1 cellular context compared by ENCODE assay signal in genomic region chr2:11697103-11697871, GRCh38.
TF ChIP-seq lines count a peak whose summit lies in the region.

No MANE protein-coding gene starts in this region.

TF ChIP-seq in H1, 55 proteins besides CTCF, POLR2A, EP300 and RAD21:
- TF ChIP-seq, protein P1, sequence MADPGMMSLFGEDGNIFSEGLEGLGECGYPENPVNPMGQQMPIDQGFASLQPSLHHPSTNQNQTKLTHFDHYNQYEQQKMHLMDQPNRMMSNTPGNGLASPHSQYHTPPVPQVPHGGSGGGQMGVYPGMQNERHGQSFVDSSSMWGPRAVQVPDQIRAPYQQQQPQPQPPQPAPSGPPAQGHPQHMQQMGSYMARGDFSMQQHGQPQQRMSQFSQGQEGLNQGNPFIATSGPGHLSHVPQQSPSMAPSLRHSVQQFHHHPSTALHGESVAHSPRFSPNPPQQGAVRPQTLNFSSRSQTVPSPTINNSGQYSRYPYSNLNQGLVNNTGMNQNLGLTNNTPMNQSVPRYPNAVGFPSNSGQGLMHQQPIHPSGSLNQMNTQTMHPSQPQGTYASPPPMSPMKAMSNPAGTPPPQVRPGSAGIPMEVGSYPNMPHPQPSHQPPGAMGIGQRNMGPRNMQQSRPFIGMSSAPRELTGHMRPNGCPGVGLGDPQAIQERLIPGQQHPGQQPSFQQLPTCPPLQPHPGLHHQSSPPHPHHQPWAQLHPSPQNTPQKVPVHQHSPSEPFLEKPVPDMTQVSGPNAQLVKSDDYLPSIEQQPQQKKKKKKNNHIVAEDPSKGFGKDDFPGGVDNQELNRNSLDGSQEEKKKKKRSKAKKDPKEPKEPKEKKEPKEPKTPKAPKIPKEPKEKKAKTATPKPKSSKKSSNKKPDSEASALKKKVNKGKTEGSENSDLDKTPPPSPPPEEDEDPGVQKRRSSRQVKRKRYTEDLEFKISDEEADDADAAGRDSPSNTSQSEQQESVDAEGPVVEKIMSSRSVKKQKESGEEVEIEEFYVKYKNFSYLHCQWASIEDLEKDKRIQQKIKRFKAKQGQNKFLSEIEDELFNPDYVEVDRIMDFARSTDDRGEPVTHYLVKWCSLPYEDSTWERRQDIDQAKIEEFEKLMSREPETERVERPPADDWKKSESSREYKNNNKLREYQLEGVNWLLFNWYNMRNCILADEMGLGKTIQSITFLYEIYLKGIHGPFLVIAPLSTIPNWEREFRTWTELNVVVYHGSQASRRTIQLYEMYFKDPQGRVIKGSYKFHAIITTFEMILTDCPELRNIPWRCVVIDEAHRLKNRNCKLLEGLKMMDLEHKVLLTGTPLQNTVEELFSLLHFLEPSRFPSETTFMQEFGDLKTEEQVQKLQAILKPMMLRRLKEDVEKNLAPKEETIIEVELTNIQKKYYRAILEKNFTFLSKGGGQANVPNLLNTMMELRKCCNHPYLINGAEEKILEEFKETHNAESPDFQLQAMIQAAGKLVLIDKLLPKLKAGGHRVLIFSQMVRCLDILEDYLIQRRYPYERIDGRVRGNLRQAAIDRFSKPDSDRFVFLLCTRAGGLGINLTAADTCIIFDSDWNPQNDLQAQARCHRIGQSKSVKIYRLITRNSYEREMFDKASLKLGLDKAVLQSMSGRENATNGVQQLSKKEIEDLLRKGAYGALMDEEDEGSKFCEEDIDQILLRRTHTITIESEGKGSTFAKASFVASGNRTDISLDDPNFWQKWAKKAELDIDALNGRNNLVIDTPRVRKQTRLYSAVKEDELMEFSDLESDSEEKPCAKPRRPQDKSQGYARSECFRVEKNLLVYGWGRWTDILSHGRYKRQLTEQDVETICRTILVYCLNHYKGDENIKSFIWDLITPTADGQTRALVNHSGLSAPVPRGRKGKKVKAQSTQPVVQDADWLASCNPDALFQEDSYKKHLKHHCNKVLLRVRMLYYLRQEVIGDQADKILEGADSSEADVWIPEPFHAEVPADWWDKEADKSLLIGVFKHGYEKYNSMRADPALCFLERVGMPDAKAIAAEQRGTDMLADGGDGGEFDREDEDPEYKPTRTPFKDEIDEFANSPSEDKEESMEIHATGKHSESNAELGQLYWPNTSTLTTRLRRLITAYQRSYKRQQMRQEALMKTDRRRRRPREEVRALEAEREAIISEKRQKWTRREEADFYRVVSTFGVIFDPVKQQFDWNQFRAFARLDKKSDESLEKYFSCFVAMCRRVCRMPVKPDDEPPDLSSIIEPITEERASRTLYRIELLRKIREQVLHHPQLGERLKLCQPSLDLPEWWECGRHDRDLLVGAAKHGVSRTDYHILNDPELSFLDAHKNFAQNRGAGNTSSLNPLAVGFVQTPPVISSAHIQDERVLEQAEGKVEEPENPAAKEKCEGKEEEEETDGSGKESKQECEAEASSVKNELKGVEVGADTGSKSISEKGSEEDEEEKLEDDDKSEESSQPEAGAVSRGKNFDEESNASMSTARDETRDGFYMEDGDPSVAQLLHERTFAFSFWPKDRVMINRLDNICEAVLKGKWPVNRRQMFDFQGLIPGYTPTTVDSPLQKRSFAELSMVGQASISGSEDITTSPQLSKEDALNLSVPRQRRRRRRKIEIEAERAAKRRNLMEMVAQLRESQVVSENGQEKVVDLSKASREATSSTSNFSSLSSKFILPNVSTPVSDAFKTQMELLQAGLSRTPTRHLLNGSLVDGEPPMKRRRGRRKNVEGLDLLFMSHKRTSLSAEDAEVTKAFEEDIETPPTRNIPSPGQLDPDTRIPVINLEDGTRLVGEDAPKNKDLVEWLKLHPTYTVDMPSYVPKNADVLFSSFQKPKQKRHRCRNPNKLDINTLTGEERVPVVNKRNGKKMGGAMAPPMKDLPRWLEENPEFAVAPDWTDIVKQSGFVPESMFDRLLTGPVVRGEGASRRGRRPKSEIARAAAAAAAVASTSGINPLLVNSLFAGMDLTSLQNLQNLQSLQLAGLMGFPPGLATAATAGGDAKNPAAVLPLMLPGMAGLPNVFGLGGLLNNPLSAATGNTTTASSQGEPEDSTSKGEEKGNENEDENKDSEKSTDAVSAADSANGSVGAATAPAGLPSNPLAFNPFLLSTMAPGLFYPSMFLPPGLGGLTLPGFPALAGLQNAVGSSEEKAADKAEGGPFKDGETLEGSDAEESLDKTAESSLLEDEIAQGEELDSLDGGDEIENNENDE (IDR thresholded peaks at IDR 0.05; ENCODE audit: insufficient replicate concordance, low read length) = no peak
- TF ChIP-seq SIN3A (conservative IDR thresholded peaks at IDR 0.05 in 1 of 2, IDR thresholded peaks at IDR 0.05 in 1 of 2; ENCODE audit: low read depth in 1 of 2, low read length in 2 of 2) = no peak
- TF ChIP-seq KDM5A (IDR thresholded peaks at IDR 0.05; ENCODE audit: low read length) = no peak
